In the genomic region with DNA sequence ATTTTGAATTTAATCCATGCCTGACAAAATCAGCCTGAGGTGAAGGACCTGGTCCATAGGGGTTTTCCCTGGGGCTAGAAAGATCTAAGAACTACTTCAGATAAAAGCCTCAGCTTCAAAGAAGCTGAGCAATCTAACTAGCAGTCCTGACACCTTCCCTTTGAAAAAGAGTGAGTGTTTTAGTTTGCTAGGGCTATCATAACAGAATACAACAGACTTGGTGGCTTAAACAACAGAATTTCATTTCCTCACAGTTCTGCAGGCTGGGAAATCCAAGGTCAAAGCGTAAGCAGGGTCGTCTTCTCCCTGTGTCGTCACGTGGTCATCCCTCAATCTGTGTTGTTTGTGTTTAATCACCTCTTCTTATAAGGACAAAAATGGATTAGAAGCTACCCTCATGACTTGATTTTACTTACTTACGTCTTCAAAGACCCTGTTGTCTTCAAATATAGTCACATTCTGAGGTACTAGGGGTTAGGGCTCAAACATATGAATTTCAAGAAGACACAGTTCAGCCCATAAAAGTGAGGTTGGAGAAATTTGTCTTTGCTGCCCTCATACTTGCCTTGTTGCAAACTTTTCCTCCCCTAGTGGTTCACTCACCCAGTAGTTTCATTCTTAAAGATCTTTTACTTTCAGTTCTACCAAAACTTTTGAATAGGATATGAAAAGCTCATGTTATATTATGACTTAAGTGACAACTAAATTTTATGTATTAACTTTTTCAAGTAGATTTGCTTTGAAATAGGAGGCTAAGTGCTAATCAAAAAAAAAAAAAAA, we compare ENCODE assay signal across 11 cellular contexts.
DNase-seq lines count a peak whose midpoint lies in the region; ATAC-seq, FAIRE-seq and TF ChIP-seq lines count a peak whose summit lies in the region.
"Had no signal": no experiment of that assay in that cellular context is flagged by ENCODE, and none has a peak within 500 bp of the region (broad histone marks: within the 10 kb centered on the region; RNA-seq: fewer than 3 reads in every experiment).

No MANE protein-coding gene starts in this region.

- no peaks in the 10 kb centered on the region for H3K36me3 Mint-ChIP-seq in T-helper 17 cell (ENCODE audit: low read depth)

- H2BK120ac ChIP-seq in H1 (replicated peaks; ENCODE audit: low read depth, low read length) = no peak overlapping the region

- no peaks in the 10 kb centered on the region for H3K79me2 ChIP-seq in H1 (ENCODE audit: control insufficient read depth in 1 of 2, insufficient read depth in 2 of 2, low read length in 2 of 2)

- H2BK15ac ChIP-seq in H1 (ENCODE audit: low read length) = no peak overlapping the region

- FAIRE-seq in GM18507 (lab: Jason Lieb, UNC) (peak; percentile 84), H1 (lab: Jason Lieb, UNC) (no peak)

- no peak for TF ChIP-seq CTCF in H1 (IDR thresholded peaks at IDR 0.05; ENCODE audit: control extremely low read depth in 1 of 3, insufficient read depth in 1 of 3, low read depth in 1 of 3, low read length in 3 of 3)

- peaks cover 16% of the 10 kb centered on the region for H3K27me3 Mint-ChIP-seq in T-helper 17 cell

- peak overlapping the region; percentile 9; the same call in 1 of the 2 replicates for H2AFZ ChIP-seq in H1 (ENCODE audit: low read length)

- H3K18ac ChIP-seq in H1 (ENCODE audit: extremely low read depth, low read length) = no peak overlapping the region

- peaks cover 2 to 8% (median 6%) of the 10 kb centered on the region in 4 experiments; a peak in 4 of 7 replicates for H3K4me1 ChIP-seq in H1 (replicated peaks in 1 of 4; ENCODE audit: control insufficient read depth in 3 of 4, insufficient read depth in 4 of 4, low read length in 3 of 4)

- no peak overlapping the region for H2AK5ac ChIP-seq in H1 (ENCODE audit: low read depth, low read length)

- DNase-seq in GM18507 (ENCODE audit: extremely low spot score, insufficient read length, low read depth) = peak; percentile 20
- no peak for DNase-seq in H1 (ENCODE audit: low read depth in 1 of 2, low spot score in 2 of 2)
- no peak for DNase-seq in MV-4-11 (lab: John Stamatoyannopoulos, UW)
- no peak for DNase-seq in SHP77 (lab: John Stamatoyannopoulos, UW)
- no peak for DNase-seq in activated CD4-positive, alpha-beta T cell treated with anti-CD3 and anti-CD28 coated beads, Interleukin-2, amount 50 U/mL, for 1 hour
- no peak for DNase-seq in T-helper 17 cell
- DNase-seq: GF-D8; naive thymus-derived CD8-positive, alpha-beta T cell; T-helper 9 cell had no signal

- no peak overlapping the region for H3K27ac Mint-ChIP-seq in T-helper 17 cell
- H3K27ac Mint-ChIP-seq: naive thymus-derived CD8-positive, alpha-beta T cell had no signal

- no peak overlapping the region for H3K56ac ChIP-seq in H1 (replicated peaks; ENCODE audit: insufficient read length, low read depth, low read length)

- no peak overlapping the region for H3K4me3 Mint-ChIP-seq in T-helper 17 cell

- H2BK5ac ChIP-seq in H1 (ENCODE audit: low read depth, low read length) = no peak overlapping the region

- H3K27ac ChIP-seq in H1 (ENCODE audit: low read depth, low read length) = no peak overlapping the region

- H3K4ac ChIP-seq in H1 (replicated peaks; ENCODE audit: insufficient read length, low read depth, low read length) = no peak overlapping the region

- CTCF ChIA-PET in H1 (lab: Charles Lee; ENCODE audit: partially characterized antibody) = interaction anchor here (1.0 kb wide), 1 partner anchor 322 kb away, joined by 4 read pairs; no protein-coding TSS in a partner anchor

- H3K23me2 ChIP-seq in H1 (ENCODE audit: low read depth, low read length) = no peaks in the 10 kb centered on the region

- H3K23ac ChIP-seq in H1 (ENCODE audit: insufficient read length) = no peak overlapping the region

- no peaks in the 10 kb centered on the region for H3K36me3 ChIP-seq in H1 (ENCODE audit: control insufficient read depth in 2 of 4, insufficient read depth in 4 of 4, low read length in 3 of 4)

- no peaks in the 10 kb centered on the region for H3K79me1 ChIP-seq in H1 (ENCODE audit: low read depth, low read length)

- H3K4me2 ChIP-seq in H1 (ENCODE audit: insufficient read depth in 1 of 2, low read depth in 2 of 2, low read length in 2 of 2) = no peak overlapping the region

- no peak for TF ChIP-seq RAD21 in H1 (IDR thresholded peaks at IDR 0.05 in 1 of 2, conservative IDR thresholded peaks at IDR 0.05 in 1 of 2; ENCODE audit: low read depth in 2 of 2, low read length in 2 of 2)

- POLR2A ChIA-PET in H1 (lab: Charles Lee; ENCODE audit: partially characterized antibody) = no interaction called here

- H3K9ac ChIP-seq in H1 (replicated peaks in 1 of 4; ENCODE audit: extremely low read depth in 1 of 4, low read depth in 3 of 4, low read length in 3 of 4) = no peak overlapping the region

- H3K27me3 ChIP-seq in H1 (replicated peaks in 1 of 4; ENCODE audit: control insufficient read depth in 3 of 4, extremely low read depth in 1 of 4, insufficient read depth in 3 of 4, low read length in 3 of 4) = no peaks in the 10 kb centered on the region

- peak; percentile 92 for ATAC-seq in GM21390 (IDR thresholded peaks at IDR 0.05; ENCODE audit: unreplicated experiment)
- peak; percentile 84 for ATAC-seq in HG03135 (IDR thresholded peaks at IDR 0.05; ENCODE audit: unreplicated experiment)
- ATAC-seq in T-helper 17 cell = no peak
- ATAC-seq: naive thymus-derived CD8-positive, alpha-beta T cell had no signal

- H3K14ac ChIP-seq in H1 (ENCODE audit: insufficient read length) = no peak overlapping the region

- no peak overlapping the region for H4K8ac ChIP-seq in H1 (ENCODE audit: extremely low read depth, insufficient read depth, low read length)

- no peak overlapping the region for H3K4me3 ChIP-seq in H1 (ENCODE audit: extremely low read depth in 1 of 4, insufficient read depth in 2 of 4, low read depth in 3 of 4, low read length in 4 of 4)

- WGBS in H1 (ENCODE audit: extremely low coverage in 1 of 2, insufficient coverage in 1 of 2, insufficient read length in 1 of 2, insufficient replicate concordance in 2 of 2, low coverage in 1 of 2, low lambda C conversion rate in 2 of 2, missing lambda C conversion rate in 1 of 2), 2 experiments = 94% methylated on average over 5 of the region's 5 CpGs; no CpG with 5 or more reads in 1 of the 2 experiments

- no peak for TF ChIP-seq POLR2A in H1 (IDR thresholded peaks at IDR 0.05; ENCODE audit: control extremely low read depth in 1 of 2, low read depth in 2 of 2, low read length in 2 of 2)

- H4K20me1 ChIP-seq in H1 (replicated peaks in 1 of 2; ENCODE audit: control insufficient read depth in 1 of 2, insufficient read depth in 2 of 2, low read length in 2 of 2) = no peaks in the 10 kb centered on the region

- TF ChIP-seq EP300 in H1 (IDR thresholded peaks at IDR 0.05; ENCODE audit: borderline replicate concordance in 1 of 2, low read depth in 2 of 2, low read length in 2 of 2) = no peak

- H4K5ac ChIP-seq in H1 (ENCODE audit: insufficient read length, low read depth, low read length) = no peak overlapping the region

- no peak overlapping the region for H2BK20ac ChIP-seq in H1 (ENCODE audit: low read length)

- no peak overlapping the region for H2BK12ac ChIP-seq in H1 (ENCODE audit: low read depth, low read length)

- no peaks in the 10 kb centered on the region for H3K9me3 ChIP-seq in H1 (ENCODE audit: insufficient read depth in 2 of 2, low read depth in 1 of 2, low read length in 1 of 2)
- no peaks in the 10 kb centered on the region for H3K9me3 ChIP-seq in T-helper 17 cell (ENCODE audit: control insufficient read depth, low read length, poor library complexity, severe bottlenecking)

- peaks cover 9% of the 10 kb centered on the region for H3K4me1 Mint-ChIP-seq in T-helper 17 cell

- H4K91ac ChIP-seq in H1 (replicated peaks; ENCODE audit: insufficient read length, low read length) = no peak overlapping the region

TF ChIP-seq in H1, 55 proteins besides CTCF, POLR2A, EP300 and RAD21:
- no peak for TF ChIP-seq BACH1 (IDR thresholded peaks at IDR 0.05; ENCODE audit: low read length)
- no peak for TF ChIP-seq CBX5 (IDR thresholded peaks at IDR 0.05; ENCODE audit: low read depth, low read length)
- TF ChIP-seq BRCA1 (IDR thresholded peaks at IDR 0.05; ENCODE audit: low read depth, low read length) = no peak
